ENCODE assay signal across 25 cellular contexts in the genomic region with DNA sequence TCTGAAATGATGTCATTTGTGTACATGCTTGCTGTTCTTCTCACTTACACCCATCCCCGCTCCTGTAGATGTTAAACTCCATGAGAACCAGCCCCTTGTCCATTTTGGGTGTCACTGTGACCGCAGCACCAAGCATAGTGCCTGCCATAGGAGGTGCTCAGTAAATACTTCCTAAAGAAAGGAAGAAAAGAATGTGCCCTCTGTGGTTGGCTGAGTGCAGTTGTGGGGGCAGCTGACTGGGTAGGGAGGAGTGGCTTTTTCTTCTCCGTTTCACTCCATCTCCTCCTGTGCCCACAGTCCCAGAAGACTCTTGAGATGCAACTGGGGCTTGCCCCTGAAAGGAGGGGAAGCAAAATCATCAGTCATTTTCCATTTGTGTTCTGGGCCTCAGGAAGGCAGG. TPM values are rescaled to one million over a fixed set of nuclear protein-coding genes. Genes with fewer than 3 reads are reported as not detected.
DNase-seq lines count a peak whose midpoint lies in the region; ATAC-seq lines count a peak whose summit lies in the region.
"Had no signal": no experiment of that assay in that cellular context is flagged by ENCODE, and none has a peak within 500 bp of the region (broad histone marks: within the 10 kb centered on the region; RNA-seq: fewer than 3 reads in every experiment).

No MANE protein-coding gene starts in this region.

- ATAC-seq in GM21786 (IDR thresholded peaks at IDR 0.05; ENCODE audit: unreplicated experiment), result peak; percentile 42
- ATAC-seq in GM21515 (IDR thresholded peaks at IDR 0.05; ENCODE audit: unreplicated experiment), result no peak
- ATAC-seq: A549; activated T-cell treated with anti-CD3 and anti-CD28 coated beads, Interleukin-2, amount 50 U/mL, for 72 hours; left lung; natural killer cell; WTC11 had no signal

- H3K27ac Mint-ChIP-seq in activated T-cell treated with anti-CD3 and anti-CD28 coated beads, Interleukin-2, amount 50 U/mL, for 24 hours, result peak overlapping the region; percentile 68
- peak overlapping the region; percentile 65 for H3K27ac Mint-ChIP-seq in activated T-helper 2 cell treated with anti-CD3 and anti-CD28 coated beads, Interferon-gamma antibody, Interleukin-2, Interleukin-4, amounts not matched to agents 10 μg/mL and 5 μg/mL and 100 μg/mL, durations not matched to agents 14 hours and 24 hours and 36 hours
- H3K27ac Mint-ChIP-seq in stimulated activated naive CD8-positive, alpha-beta T cell treated with anti-CD3 and anti-CD28 coated beads, Interleukin-15, Interleukin-2, amounts not matched to agents 100 ng/mL and 50 ng/mL, for 24 hours, result peak overlapping the region; percentile 90
- H3K27ac Mint-ChIP-seq: activated T-cell treated with anti-CD3 and anti-CD28 coated beads, Interleukin-2, amount 50 U/mL, for 72 hours; immature natural killer cell; mesothelial cell of epicardium; natural killer cell; WTC11 had no signal

- no peak overlapping the region for H3K4me3 Mint-ChIP-seq in activated T-cell treated with anti-CD3 and anti-CD28 coated beads, Interleukin-2, amount 50 U/mL, for 24 hours
- no peak overlapping the region for H3K4me3 Mint-ChIP-seq in activated T-helper 2 cell treated with anti-CD3 and anti-CD28 coated beads, Interferon-gamma antibody, Interleukin-2, Interleukin-4, amounts not matched to agents 10 μg/mL and 5 μg/mL and 100 μg/mL, durations not matched to agents 14 hours and 24 hours and 36 hours (ENCODE audit: low read depth)
- H3K4me3 Mint-ChIP-seq in stimulated activated naive CD8-positive, alpha-beta T cell treated with anti-CD3 and anti-CD28 coated beads, Interleukin-15, Interleukin-2, amounts not matched to agents 100 ng/mL and 50 ng/mL, for 24 hours, result peak overlapping the region; percentile 42
- H3K4me3 Mint-ChIP-seq: activated T-cell treated with anti-CD3 and anti-CD28 coated beads, Interleukin-2, amount 50 U/mL, for 72 hours; immature natural killer cell; mesothelial cell of epicardium; natural killer cell; WTC11 had no signal

- peaks cover 56% of the 10 kb centered on the region for H3K4me1 Mint-ChIP-seq in activated T-cell treated with anti-CD3 and anti-CD28 coated beads, Interleukin-2, amount 50 U/mL, for 24 hours (ENCODE audit: low read depth)
- H3K4me1 Mint-ChIP-seq in activated T-helper 2 cell treated with anti-CD3 and anti-CD28 coated beads, Interferon-gamma antibody, Interleukin-2, Interleukin-4, amounts not matched to agents 10 μg/mL and 5 μg/mL and 100 μg/mL, durations not matched to agents 14 hours and 24 hours and 36 hours (ENCODE audit: low read depth), result peaks cover 36% of the 10 kb centered on the region
- H3K4me1 Mint-ChIP-seq in stimulated activated naive CD8-positive, alpha-beta T cell treated with anti-CD3 and anti-CD28 coated beads, Interleukin-15, Interleukin-2, amounts not matched to agents 100 ng/mL and 50 ng/mL, for 24 hours (ENCODE audit: low read depth), result peaks cover 72% of the 10 kb centered on the region
- H3K4me1 Mint-ChIP-seq: WTC11 had no signal

- intact Hi-C loops in activated T-helper 2 cell treated with anti-CD3 and anti-CD28 coated beads, Interferon-gamma antibody, Interleukin-2, Interleukin-4, amounts not matched to agents 10 μg/mL and 5 μg/mL and 100 μg/mL, durations not matched to agents 14 hours and 24 hours and 36 hours (cut with micrococcal nuclease), result no loop called here

- no peak for DNase-seq in activated T-cell treated with anti-CD3 and anti-CD28 coated beads, Interleukin-2, amount 50 U/mL, for 24 hours
- DNase-seq in activated T-cell treated with anti-CD3 and anti-CD28 coated beads for 4 hours (no peak), CD1c-positive myeloid dendritic cell (ENCODE audit: extremely low spot score) (no peak), DMS114 treated with DMSO at 0.1 percent for 48 hours (lab: John Stamatoyannopoulos, UW; ENCODE audit: unreplicated experiment) (no peak)
- no peak for DNase-seq in activated T-helper 2 cell treated with anti-CD3 and anti-CD28 coated beads, Interferon-gamma antibody, Interleukin-2, Interleukin-4, amounts not matched to agents 10 μg/mL and 5 μg/mL and 100 μg/mL, durations not matched to agents 14 hours and 24 hours and 36 hours (ENCODE audit: low spot score)
- DNase-seq: activated T-cell treated with anti-CD3 and anti-CD28 coated beads, Interleukin-2, amount 50 U/mL, for 72 hours; adrenal gland; BE2C; effector memory CD4-positive, alpha-beta T cell; foreskin melanocyte; GM23248; immature natural killer cell; KBM-7; left lung; natural killer cell; NCI-H2171 treated with DMSO at 0.1 percent for 48 hours; NCI-H748 treated with DMSO at 0.1 percent for 48 hours; stimulated activated CD4-positive, alpha-beta T cell treated with anti-CD3 and anti-CD28 coated beads, Interleukin-12 subunit alpha, Interleukin-12 subunit beta, amount 100 ng/mL, for 4 hours; substantia nigra had no signal

- peaks cover 28% of the 10 kb centered on the region for H3K27me3 Mint-ChIP-seq in activated T-cell treated with anti-CD3 and anti-CD28 coated beads, Interleukin-2, amount 50 U/mL, for 24 hours
- no peaks in the 10 kb centered on the region for H3K27me3 Mint-ChIP-seq in activated T-helper 2 cell treated with anti-CD3 and anti-CD28 coated beads, Interferon-gamma antibody, Interleukin-2, Interleukin-4, amounts not matched to agents 10 μg/mL and 5 μg/mL and 100 μg/mL, durations not matched to agents 14 hours and 24 hours and 36 hours (ENCODE audit: low read depth)
- H3K27me3 Mint-ChIP-seq in stimulated activated naive CD8-positive, alpha-beta T cell treated with anti-CD3 and anti-CD28 coated beads, Interleukin-15, Interleukin-2, amounts not matched to agents 100 ng/mL and 50 ng/mL, for 24 hours, result no peaks in the 10 kb centered on the region

- H3K36me3 Mint-ChIP-seq in activated T-cell treated with anti-CD3 and anti-CD28 coated beads, Interleukin-2, amount 50 U/mL, for 24 hours (ENCODE audit: low read depth), result peaks cover 1% of the 10 kb centered on the region
- H3K36me3 Mint-ChIP-seq in activated T-helper 2 cell treated with anti-CD3 and anti-CD28 coated beads, Interferon-gamma antibody, Interleukin-2, Interleukin-4, amounts not matched to agents 10 μg/mL and 5 μg/mL and 100 μg/mL, durations not matched to agents 14 hours and 24 hours and 36 hours (ENCODE audit: low read depth), result no peaks in the 10 kb centered on the region
- H3K36me3 Mint-ChIP-seq in stimulated activated naive CD8-positive, alpha-beta T cell treated with anti-CD3 and anti-CD28 coated beads, Interleukin-15, Interleukin-2, amounts not matched to agents 100 ng/mL and 50 ng/mL, for 24 hours (ENCODE audit: low read depth), result peaks cover 24% of the 10 kb centered on the region
- H3K36me3 Mint-ChIP-seq: immature natural killer cell, mesothelial cell of epicardium, natural killer cell, WTC11 had no signal

- no peaks in the 10 kb centered on the region for H3K9me3 Mint-ChIP-seq in activated T-cell treated with anti-CD3 and anti-CD28 coated beads, Interleukin-2, amount 50 U/mL, for 24 hours
- H3K9me3 Mint-ChIP-seq in activated T-helper 2 cell treated with anti-CD3 and anti-CD28 coated beads, Interferon-gamma antibody, Interleukin-2, Interleukin-4, amounts not matched to agents 10 μg/mL and 5 μg/mL and 100 μg/mL, durations not matched to agents 14 hours and 24 hours and 36 hours, result no peaks in the 10 kb centered on the region
- H3K9me3 Mint-ChIP-seq in stimulated activated naive CD8-positive, alpha-beta T cell treated with anti-CD3 and anti-CD28 coated beads, Interleukin-15, Interleukin-2, amounts not matched to agents 100 ng/mL and 50 ng/mL, for 24 hours, result no peaks in the 10 kb centered on the region
- H3K9me3 Mint-ChIP-seq: immature natural killer cell, natural killer cell, WTC11 had no signal

RNA-seq across cellular contexts. Expression of gene PHEX, which starts 25.5 kb away (rescaled TPM):
- total RNA-seq in activated T-helper 2 cell treated with anti-CD3 and anti-CD28 coated beads, Interferon-gamma antibody, Interleukin-2, Interleukin-4, amounts not matched to agents 10 μg/mL and 5 μg/mL and 100 μg/mL, durations not matched to agents 14 hours and 24 hours and 36 hours, result 7.6 and 7.8 TPM in 2 replicates
